Comparison of ENCODE assay signal across 8 cellular contexts in the genomic region with DNA sequence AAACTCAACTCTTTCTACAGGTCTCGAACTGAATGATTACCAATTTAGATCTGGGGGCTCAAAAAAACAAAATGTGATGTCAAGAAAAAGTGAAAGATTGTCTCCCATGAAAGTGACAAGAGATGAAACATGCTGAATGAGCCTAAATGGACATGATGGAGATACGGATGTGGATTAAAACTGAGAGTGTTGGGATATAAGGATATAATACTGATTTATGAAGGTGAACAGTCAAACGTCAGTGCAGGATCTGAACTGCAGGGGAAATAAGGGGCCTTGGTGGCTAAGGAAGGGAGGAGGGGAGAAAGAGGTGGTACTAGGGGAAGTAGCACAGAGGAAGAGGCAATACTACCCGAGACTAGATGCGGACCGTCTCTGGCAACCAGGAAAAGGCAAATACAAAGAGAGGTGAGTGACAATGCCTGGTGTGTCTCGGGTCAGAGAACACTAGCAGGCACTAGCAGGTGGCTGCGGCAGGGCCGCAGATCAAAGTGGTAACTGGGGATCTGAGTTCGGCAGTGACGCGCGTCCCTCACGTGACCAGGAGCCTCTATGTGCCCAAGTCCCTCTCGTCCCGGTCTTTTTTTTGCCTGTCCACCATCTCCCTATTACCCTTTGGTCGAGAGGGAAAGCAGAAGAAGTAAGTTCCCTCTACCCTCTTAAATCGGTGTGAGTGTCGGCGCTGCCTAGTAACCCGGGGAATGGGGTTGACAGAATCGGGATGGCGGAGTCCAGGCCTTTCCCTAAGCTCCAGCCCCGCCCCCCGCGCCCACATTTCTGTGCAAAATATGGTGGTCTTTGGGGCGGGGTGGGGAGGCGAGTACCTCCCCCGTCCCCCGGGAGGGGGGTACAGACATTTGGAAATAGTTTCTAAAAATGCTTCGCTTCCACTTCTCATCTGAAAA. TPM values are rescaled to one million over a fixed set of nuclear protein-coding genes. Genes with fewer than 3 reads are reported as not detected.
A peak's percentile ranks its signal among the peaks of the same experiment; 100 is the strongest.
DNase-seq lines count a peak whose midpoint lies in the region; ATAC-seq, FAIRE-seq and TF ChIP-seq lines count a peak whose summit lies in the region.

TSS of gene TCEAL1 (plus strand) at position 590 of the 905 bp plus-strand sequence. CDS start 942 bp downstream, outside the sequence.

- 1 to 25% (median 3%) methylated on average over 19 to 31 of the region's 31 CpGs for WGBS in psoas muscle, 3 donors

- no peaks in the 10 kb centered on the region for H3K9me3 ChIP-seq in psoas muscle

- ATAC-seq in GM21423 (IDR thresholded peaks at IDR 0.05; ENCODE audit: unreplicated experiment), result peak; percentile 60
- peak; percentile 85 to 91 (median 88) for ATAC-seq in psoas muscle

- H3K27ac ChIP-seq in RWPE1 (peak within 1 kb of the TSS; percentile 92), psoas muscle (peak within 1 kb of the TSS; percentile 87)

- DNase-seq in DMS79 (lab: John Stamatoyannopoulos, UW) (peak; percentile 23), HuH-7 (ENCODE audit: low spot score) (peak; percentile 36), RWPE1 (ENCODE audit: low spot score) (no peak), astrocyte of the hippocampus (ENCODE audit: low read depth, low spot score) (peak; percentile 61), hippocampal formation (lab: John Stamatoyannopoulos, UW) (peak; percentile 35 to 52), psoas muscle (peak; percentile 58 to 81), D721Med (ENCODE audit: insufficient read length, low spot score) (no peak)

- CTCF ChIA-PET in RWPE1 (lab: Yijun Ruan, JAX), result no interaction called here

- intact Hi-C loops in psoas muscle (cut with DNase I), result loop anchor here in 1 of 2 donors (5.0 to 10.0 kb wide), 2 partner anchors 59 to 94 kb away; partner anchors contain the start of gene MORF4L2

- FAIRE-seq in D721Med (lab: Jason Lieb, UNC), result no peak

- peaks cover 9% of the 10 kb centered on the region for H3K4me1 ChIP-seq in psoas muscle

- peak within 1 kb of the TSS; percentile 78 for H3K4me3 ChIP-seq in psoas muscle

- peaks cover 0 to 10% (median 0%) of the 10 kb centered on the region in 3 donors for H3K27me3 ChIP-seq in psoas muscle (ENCODE audit: insufficient read depth in 3 of 3, low read length in 2 of 3)

- POLR2A ChIA-PET in RWPE1 (lab: Yijun Ruan, JAX; ENCODE audit: low non-redundant PET), result no interaction called here

- peaks cover 0 to 6% of the 10 kb centered on the region in 2 donors for H3K36me3 ChIP-seq in psoas muscle (ENCODE audit: insufficient read depth in 1 of 2, low read depth in 1 of 2)

- TF ChIP-seq CTCF in RWPE1 (conservative IDR thresholded peaks at IDR 0.05; ENCODE audit: low read depth) (no peak), psoas muscle (IDR thresholded peaks at IDR 0.05) (no peak), D721Med (IDR thresholded peaks at IDR 0.05; ENCODE audit: insufficient read depth, missing control alignments) (no peak)

RNA-seq across cellular contexts. Expression of gene TCEAL1, which starts in this region (rescaled TPM):
- total RNA-seq in psoas muscle, result 10 to 100 TPM; 25.9 to 54.8 (median 30.4) TPM
- 10 to 100 TPM; 18.7 to 42.1 (median 32.8) TPM for polyA plus RNA-seq in psoas muscle

Comparison
In these comparisons a context has a peak if more than half of its experiments do, and no peak if none do; other contexts are left out.
1. DNase-seq: peak in DMS79 (single experiment), HuH-7 (single experiment), astrocyte of the hippocampus (single experiment), hippocampal formation (2 of 2) and psoas muscle (2 of 2); none in RWPE1 (single experiment) and D721Med (single experiment).